Comparison of ENCODE assay signal across 9 cellular contexts in the genomic region with DNA sequence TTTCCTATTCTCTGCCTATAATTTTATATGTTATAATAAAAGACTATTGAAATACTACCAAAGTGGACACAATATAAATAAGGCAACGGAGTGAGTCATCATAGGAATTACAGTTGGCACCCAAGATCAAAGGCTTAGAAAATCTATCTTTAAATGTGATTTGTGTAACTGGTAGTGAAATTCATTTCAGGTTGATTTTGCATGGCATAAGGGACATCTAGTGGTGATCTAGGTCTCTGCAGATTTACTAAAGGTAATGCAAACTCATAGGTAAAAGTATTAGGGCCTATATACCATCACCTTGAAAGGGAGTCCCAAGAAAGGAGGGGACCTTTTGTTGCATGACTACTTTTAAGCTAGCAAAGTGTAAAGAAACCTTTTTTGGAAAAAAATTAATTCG.
DNase-seq lines count a peak whose midpoint lies in the region; ATAC-seq, FAIRE-seq and TF ChIP-seq lines count a peak whose summit lies in the region.
"Had no signal": no experiment of that assay in that cellular context is flagged by ENCODE, and none has a peak within 500 bp of the region (broad histone marks: within the 10 kb centered on the region; RNA-seq: fewer than 3 reads in every experiment).

No MANE protein-coding gene starts in this region.

- peaks cover 21% of the 10 kb centered on the region for H3K4me1 Mint-ChIP-seq in endodermal cell
- H3K4me1 Mint-ChIP-seq: CD4-positive, CD25-positive, alpha-beta regulatory T cell had no signal

- no peaks in the 10 kb centered on the region for H3K9me3 ChIP-seq in endodermal cell (ENCODE audit: control insufficient read depth, low read length)
- no peaks in the 10 kb centered on the region for H3K9me3 ChIP-seq in gastrocnemius medialis

- peak; percentile 0 for DNase-seq in NCI-H2029 treated with DMSO at 0.1 percent for 48 hours (lab: John Stamatoyannopoulos, UW)
- DNase-seq in NCI-H2029 (lab: John Stamatoyannopoulos, UW): no peak
- DNase-seq in NCI-H2171 (lab: John Stamatoyannopoulos, UW): peak; percentile 13
- no peak for DNase-seq in endodermal cell
- DNase-seq in gastrocnemius medialis: no peak
- DNase-seq in H54 (ENCODE audit: insufficient read length, low spot score): no peak
- DNase-seq in HK-2 (ENCODE audit: unreplicated experiment): no peak

- no peaks in the 10 kb centered on the region for H3K9me3 Mint-ChIP-seq in endodermal cell
- H3K9me3 Mint-ChIP-seq: CD4-positive, CD25-positive, alpha-beta regulatory T cell had no signal

- H3K27me3 ChIP-seq in endodermal cell (ENCODE audit: control insufficient read depth, insufficient read depth, low read length, poor library complexity, severe bottlenecking) (no peaks in the 10 kb centered on the region), gastrocnemius medialis (no peaks in the 10 kb centered on the region)

- H3K36me3 ChIP-seq in endodermal cell (ENCODE audit: control insufficient read depth, insufficient read depth, low read length): no peaks in the 10 kb centered on the region
- H3K36me3 ChIP-seq in gastrocnemius medialis: no peaks in the 10 kb centered on the region

- H3K27ac Mint-ChIP-seq in endodermal cell: no peak overlapping the region
- H3K27ac Mint-ChIP-seq: CD4-positive, CD25-positive, alpha-beta regulatory T cell had no signal

- H3K4me3 Mint-ChIP-seq in endodermal cell: no peak overlapping the region
- H3K4me3 Mint-ChIP-seq: CD4-positive, CD25-positive, alpha-beta regulatory T cell had no signal

- TF ChIP-seq POLR2A in gastrocnemius medialis (IDR thresholded peaks at IDR 0.05) (no peak), H54 (IDR thresholded peaks at IDR 0.05; ENCODE audit: low read depth, low read length) (no peak)

- intact Hi-C loops in gastrocnemius medialis (cut with DNase I; ENCODE audit: low total_unique reads): loop anchor here (10.0 kb wide), 1 partner anchor 833 kb away; no protein-coding TSS in a partner anchor

- in situ Hi-C loops in gastrocnemius medialis (cut with MboI; ENCODE audit: low sequenced_read_pairs in 4 of 4): no loop called here

- 34 to 54% methylated on average over 2 of the region's 2 CpGs for whole genome bisulfite sequencing in endodermal cell (ENCODE audit: insufficient coverage in 1 of 2, insufficient read length in 1 of 2), 2 experiments

- no peak overlapping the region for H3K27ac ChIP-seq in endodermal cell (ENCODE audit: low read depth, low read length)
- H3K27ac ChIP-seq in gastrocnemius medialis: no peak overlapping the region

- peaks cover 2% of the 10 kb centered on the region for H3K27me3 Mint-ChIP-seq in endodermal cell (ENCODE audit: insufficient read depth)
- H3K27me3 Mint-ChIP-seq: CD4-positive, CD25-positive, alpha-beta regulatory T cell had no signal

- H3K4me1 ChIP-seq in endodermal cell (ENCODE audit: control insufficient read depth, insufficient read depth, low read length) (peaks cover 11% of the 10 kb centered on the region), gastrocnemius medialis (no peaks in the 10 kb centered on the region)

- ATAC-seq in gastrocnemius medialis: no peak
- no peak for ATAC-seq in GM21619 (IDR thresholded peaks at IDR 0.05; ENCODE audit: unreplicated experiment)

- no peaks in the 10 kb centered on the region for H3K36me3 Mint-ChIP-seq in endodermal cell (ENCODE audit: low read depth)
- H3K36me3 Mint-ChIP-seq: CD4-positive, CD25-positive, alpha-beta regulatory T cell had no signal

- H3K4me3 ChIP-seq in endodermal cell (ENCODE audit: low read length) (no peak overlapping the region), gastrocnemius medialis (no peak overlapping the region)

- no peak for FAIRE-seq in H54 (lab: Jason Lieb, UNC)

- no peak overlapping the region for H3K9ac ChIP-seq in endodermal cell (ENCODE audit: extremely low read depth, low read length, poor library complexity, severe bottlenecking)

- TF ChIP-seq CTCF in endodermal cell (conservative IDR thresholded peaks at IDR 0.05) (peak; percentile 83), gastrocnemius medialis (IDR thresholded peaks at IDR 0.05 in 4 of 5, conservative IDR thresholded peaks at IDR 0.05 in 1 of 5) (peak in 4 of 5 experiments; percentile 13 to 40 (median 26))

Comparison
In these comparisons a context has a peak if more than half of its experiments do, and no peak if none do; other contexts are left out.
1. DNase-seq: peak in NCI-H2029 treated with DMSO at 0.1 percent for 48 hours (single experiment) and NCI-H2171 (single experiment); none in NCI-H2029 (single experiment), endodermal cell (single experiment), gastrocnemius medialis (0 of 2), H54 (single experiment) and HK-2 (single experiment).